23 cellular contexts compared by ENCODE assay signal in genomic region chr1:213375002-213375401, GRCh38.
"Had no signal": no experiment of that assay in that cellular context is flagged by ENCODE, and none has a peak within 500 bp of the region (broad histone marks: within the 10 kb centered on the region; RNA-seq: fewer than 3 reads in every experiment).

No MANE protein-coding gene starts in this region.

- H3K4me1 Mint-ChIP-seq: activated B cell treated with CpG ODN at 0.5 μM for 24 hours; activated CD4-positive, alpha-beta T cell treated with anti-CD3 and anti-CD28 coated beads, Interleukin-2, amount 10 ng/mL, durations not matched to agents 24 days and 14 days; activated CD8-positive, alpha-beta memory T cell treated with anti-CD3 and anti-CD28 coated beads, Interleukin-2, amount 10 ng/mL, durations not matched to agents 7 days and 5 days; activated naive CD4-positive, alpha-beta T cell treated with anti-CD3 and anti-CD28 coated beads, Interleukin-2, amount 50 U/mL, for 24 hours; activated naive CD8-positive, alpha-beta T cell treated with anti-CD3 and anti-CD28 coated beads, Interleukin-2, amount 10 ng/mL, durations not matched to agents 7 days and 5 days had no signal

- H3K27me3 ChIP-seq: ascending aorta, breast epithelium, cardiac muscle cell, colonic mucosa, gastrocnemius medialis, heart left ventricle had no signal

- H3K4me1 ChIP-seq: ascending aorta, breast epithelium, colonic mucosa, gastrocnemius medialis, heart left ventricle had no signal

- H3K9me3 ChIP-seq: ascending aorta, breast epithelium, colonic mucosa, gastrocnemius medialis had no signal

- H3K27ac Mint-ChIP-seq: activated B cell treated with CpG ODN at 0.5 μM for 24 hours; activated CD4-positive, alpha-beta memory T cell treated with anti-CD3 and anti-CD28 coated beads for 36 hours; activated CD4-positive, alpha-beta T cell treated with anti-CD3 and anti-CD28 coated beads, Interleukin-2, amount 10 ng/mL, durations not matched to agents 24 days and 14 days; activated CD8-positive, alpha-beta memory T cell treated with anti-CD3 and anti-CD28 coated beads, Interleukin-2, amount 10 ng/mL, durations not matched to agents 7 days and 5 days; activated CD8-positive, alpha-beta T cell treated with anti-CD3 and anti-CD28 coated beads, Interleukin-2, amount 10 ng/mL, durations not matched to agents 7 days and 5 days; activated naive CD4-positive, alpha-beta T cell treated with anti-CD3 and anti-CD28 coated beads for 36 hours; activated naive CD4-positive, alpha-beta T cell treated with anti-CD3 and anti-CD28 coated beads, Interleukin-2, amount 50 U/mL, for 24 hours; activated naive CD8-positive, alpha-beta T cell treated with anti-CD3 and anti-CD28 coated beads, Interleukin-2, amount 10 ng/mL, durations not matched to agents 7 days and 5 days; activated T-helper 1 cell treated with anti-CD3 and anti-CD28 coated beads, Interleukin-12 subunit alpha, Interleukin-12 subunit beta, Interleukin-2, Interleukin-4 antibody, amounts not matched to agents 30 ng/mL and 10 ng/mL and 1 ng/mL, durations not matched to agents 14 hours and 24 hours and 36 hours; activated T-helper 2 cell treated with anti-CD3 and anti-CD28 coated beads, Interferon-gamma antibody, Interleukin-2, Interleukin-4, amounts not matched to agents 10 μg/mL and 5 μg/mL and 100 μg/mL, durations not matched to agents 14 hours and 24 hours and 36 hours had no signal

- H3K4me3 Mint-ChIP-seq: activated B cell treated with CpG ODN at 0.5 μM for 24 hours; activated CD4-positive, alpha-beta memory T cell treated with anti-CD3 and anti-CD28 coated beads for 36 hours; activated CD4-positive, alpha-beta T cell treated with anti-CD3 and anti-CD28 coated beads, Interleukin-2, amount 10 ng/mL, durations not matched to agents 24 days and 14 days; activated CD8-positive, alpha-beta memory T cell treated with anti-CD3 and anti-CD28 coated beads, Interleukin-2, amount 10 ng/mL, durations not matched to agents 7 days and 5 days; activated CD8-positive, alpha-beta T cell treated with anti-CD3 and anti-CD28 coated beads, Interleukin-2, amount 10 ng/mL, durations not matched to agents 7 days and 5 days; activated naive CD4-positive, alpha-beta T cell treated with anti-CD3 and anti-CD28 coated beads for 36 hours; activated naive CD4-positive, alpha-beta T cell treated with anti-CD3 and anti-CD28 coated beads, Interleukin-2, amount 50 U/mL, for 24 hours; activated naive CD8-positive, alpha-beta T cell treated with anti-CD3 and anti-CD28 coated beads, Interleukin-2, amount 10 ng/mL, durations not matched to agents 7 days and 5 days; activated T-helper 1 cell treated with anti-CD3 and anti-CD28 coated beads, Interleukin-12 subunit alpha, Interleukin-12 subunit beta, Interleukin-2, Interleukin-4 antibody, amounts not matched to agents 30 ng/mL and 10 ng/mL and 1 ng/mL, durations not matched to agents 14 hours and 24 hours and 36 hours; brain had no signal

- H3K36me3 ChIP-seq: ascending aorta, breast epithelium, cardiac muscle cell, colonic mucosa, gastrocnemius medialis, heart left ventricle, WERI-Rb-1 had no signal

- H3K27me3 Mint-ChIP-seq: activated B cell treated with CpG ODN at 0.5 μM for 24 hours; activated CD4-positive, alpha-beta memory T cell treated with anti-CD3 and anti-CD28 coated beads for 36 hours; activated naive CD4-positive, alpha-beta T cell treated with anti-CD3 and anti-CD28 coated beads, Interleukin-2, amount 50 U/mL, for 24 hours; activated naive CD8-positive, alpha-beta T cell treated with anti-CD3 and anti-CD28 coated beads, Interleukin-2, amount 10 ng/mL, durations not matched to agents 7 days and 5 days had no signal

- H3K4me3 ChIP-seq: ascending aorta, breast epithelium, cardiac muscle cell, colonic mucosa, gastrocnemius medialis, heart left ventricle had no signal

- H3K9me3 Mint-ChIP-seq: activated B cell treated with CpG ODN at 0.5 μM for 24 hours; activated CD4-positive, alpha-beta memory T cell treated with anti-CD3 and anti-CD28 coated beads for 36 hours; activated CD4-positive, alpha-beta T cell treated with anti-CD3 and anti-CD28 coated beads, Interleukin-2, amount 10 ng/mL, durations not matched to agents 24 days and 14 days; activated naive CD4-positive, alpha-beta T cell treated with anti-CD3 and anti-CD28 coated beads for 36 hours; activated naive CD4-positive, alpha-beta T cell treated with anti-CD3 and anti-CD28 coated beads, Interleukin-2, amount 50 U/mL, for 24 hours; activated naive CD8-positive, alpha-beta T cell treated with anti-CD3 and anti-CD28 coated beads, Interleukin-2, amount 10 ng/mL, durations not matched to agents 7 days and 5 days; activated T-helper 1 cell treated with anti-CD3 and anti-CD28 coated beads, Interleukin-12 subunit alpha, Interleukin-12 subunit beta, Interleukin-2, Interleukin-4 antibody, amounts not matched to agents 30 ng/mL and 10 ng/mL and 1 ng/mL, durations not matched to agents 14 hours and 24 hours and 36 hours; activated T-helper 2 cell treated with anti-CD3 and anti-CD28 coated beads, Interferon-gamma antibody, Interleukin-2, Interleukin-4, amounts not matched to agents 10 μg/mL and 5 μg/mL and 100 μg/mL, durations not matched to agents 14 hours and 24 hours and 36 hours had no signal

- ATAC-seq: activated CD4-positive, CD25-positive, alpha-beta regulatory T cell treated with anti-CD3 and anti-CD28 coated beads, Interleukin-2, amount 50 U/mL, for 24 hours; activated CD8-positive, alpha-beta T cell treated with anti-CD3 and anti-CD28 coated beads, Interleukin-2, amount 10 ng/mL, durations not matched to agents 7 days and 5 days; esophagus mucosa had no signal

- H3K36me3 Mint-ChIP-seq: activated CD4-positive, alpha-beta memory T cell treated with anti-CD3 and anti-CD28 coated beads for 36 hours; activated CD8-positive, alpha-beta memory T cell treated with anti-CD3 and anti-CD28 coated beads, Interleukin-2, amount 10 ng/mL, durations not matched to agents 7 days and 5 days; activated naive CD4-positive, alpha-beta T cell treated with anti-CD3 and anti-CD28 coated beads, Interleukin-2, amount 50 U/mL, for 24 hours; activated naive CD8-positive, alpha-beta T cell treated with anti-CD3 and anti-CD28 coated beads, Interleukin-2, amount 10 ng/mL, durations not matched to agents 7 days and 5 days had no signal

- DNase-seq: activated B cell treated with CpG ODN at 0.5 μM for 24 hours; central memory CD4-positive, alpha-beta T cell; cerebellar nuclear complex; effector CD8-positive, alpha-beta T cell had no signal

- H3K27ac ChIP-seq: ascending aorta, breast epithelium, cardiac muscle cell, colonic mucosa, gastrocnemius medialis, heart left ventricle, WERI-Rb-1 had no signal
